Comparison of ENCODE assay signal across 1 cellular context in the genomic region with DNA sequence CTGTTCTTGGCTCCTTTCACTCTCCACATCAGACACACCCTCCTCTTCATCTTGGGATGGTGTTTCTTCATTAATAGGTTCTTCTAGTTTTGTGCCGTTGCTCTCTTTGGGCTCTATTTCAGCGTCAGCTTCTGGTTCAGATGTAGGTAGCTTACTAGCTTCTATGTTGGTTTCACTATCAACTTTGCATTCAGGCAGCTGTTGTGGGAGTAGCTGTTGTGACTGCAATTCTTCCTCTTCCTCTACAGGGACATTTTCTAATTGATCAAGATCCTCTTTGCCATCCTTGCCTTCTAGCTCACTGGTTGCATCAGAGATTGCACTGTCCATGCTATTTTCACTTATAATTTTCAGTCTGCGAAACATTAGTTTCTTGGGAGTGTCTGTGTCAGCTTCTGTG.
TF ChIP-seq lines count a peak whose summit lies in the region.

No MANE protein-coding gene starts in this region.

TF ChIP-seq in IMR-90, 13 proteins besides CTCF, POLR2A, EP300 and RAD21 (continued from another document):
- TF ChIP-seq CEBPB (IDR thresholded peaks at IDR 0.05; ENCODE audit: low read depth, low read length), result no peak
- TF ChIP-seq MAFK (IDR thresholded peaks at IDR 0.05; ENCODE audit: low read depth, low read length), result no peak
- TF ChIP-seq NFE2L2 (IDR thresholded peaks at IDR 0.05; ENCODE audit: low read depth, low read length), result no peak
- TF ChIP-seq RCOR1 (IDR thresholded peaks at IDR 0.05; ENCODE audit: insufficient replicate concordance, low read length), result no peak
